23 cellular contexts compared by ENCODE assay signal in the genomic region with DNA sequence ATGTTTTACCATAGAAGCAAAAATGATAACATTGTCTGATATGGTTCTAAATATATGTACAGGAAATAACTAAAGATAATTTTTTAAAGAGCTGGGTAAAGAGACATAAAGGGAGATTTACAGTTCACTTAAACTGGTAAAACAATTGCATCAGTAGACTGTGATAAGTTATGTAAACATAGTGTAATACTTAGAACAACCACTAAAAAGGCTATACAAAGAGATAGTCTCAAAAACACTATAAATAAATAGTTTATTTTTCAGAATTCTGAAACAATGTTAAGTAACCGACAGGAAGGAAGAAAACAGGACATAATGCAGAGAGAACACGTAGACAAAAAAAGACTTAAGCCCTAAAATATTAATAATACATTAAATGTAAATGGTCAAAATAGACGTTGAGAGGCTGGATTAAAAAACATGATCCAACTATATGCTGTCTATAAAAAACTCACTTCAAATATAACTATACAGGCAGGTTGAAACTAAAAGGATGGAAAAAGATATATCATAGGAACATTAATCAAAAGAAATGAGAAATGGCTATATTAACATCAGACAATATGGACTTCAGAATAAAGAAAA.
"Had no signal": no experiment of that assay in that cellular context is flagged by ENCODE, and none has a peak within 500 bp of the region (broad histone marks: within the 10 kb centered on the region; RNA-seq: fewer than 3 reads in every experiment).

No MANE protein-coding gene starts in this region.

- H3K4me3 ChIP-seq: adrenal gland, ascending aorta, esophagus muscularis mucosa, lower lobe of right lung, neural progenitor cell, tibial artery had no signal

- H3K36me3 Mint-ChIP-seq: naive B cell, neural progenitor cell had no signal

- H3K9ac ChIP-seq: neural progenitor cell had no signal

- H3K9me3 Mint-ChIP-seq: activated T-helper 17 cell treated with anti-CD3 and anti-CD28 coated beads, Interleukin-2, amount 50 U/mL, for 72 hours; neural progenitor cell had no signal

- DNase-seq: activated CD4-positive, alpha-beta T cell treated with anti-CD3 and anti-CD28 coated beads for 1 hour; activated CD4-positive, alpha-beta T cell treated with anti-CD3 and anti-CD28 coated beads, Interleukin-2, amount 50 U/mL, for 1 hour; activated CD8-positive, alpha-beta T cell treated with anti-CD3 and anti-CD28 coated beads, Interleukin-2, amount 10 ng/mL, durations not matched to agents 7 days and 5 days; activated T-cell treated with anti-CD3 and anti-CD28 coated beads, Interleukin-2, amount 50 U/mL, for 1 hour; adrenal gland; brain microvascular endothelial cell; caudate nucleus; dermis blood vessel endothelial cell; effector memory CD4-positive, alpha-beta T cell; kidney; lower lobe of right lung; naive B cell; right cardiac atrium; stimulated activated CD4-positive, alpha-beta T cell treated with anti-CD3 and anti-CD28 coated beads, Interleukin-1b, Interleukin-23, amount 100 ng/mL, for 48 hours; stimulated activated naive CD8-positive, alpha-beta T cell treated with anti-CD3 and anti-CD28 coated beads, Interleukin-15, amount 100 ng/mL, for 72 hours; tibial artery; WERI-Rb-1 had no signal

- H3K27me3 Mint-ChIP-seq: activated naive CD8-positive, alpha-beta T cell had no signal

- H3K4me1 Mint-ChIP-seq: activated T-helper 17 cell treated with anti-CD3 and anti-CD28 coated beads, Interleukin-2, amount 50 U/mL, for 72 hours; naive B cell; neural progenitor cell had no signal

- H3K9me3 ChIP-seq: adrenal gland, ascending aorta, esophagus muscularis mucosa, lower lobe of right lung, tibial artery had no signal

- ATAC-seq: activated CD8-positive, alpha-beta T cell treated with anti-CD3 and anti-CD28 coated beads, Interleukin-2, amount 10 ng/mL, durations not matched to agents 7 days and 5 days; activated T-helper 17 cell treated with anti-CD3 and anti-CD28 coated beads, Interleukin-2, amount 50 U/mL, for 72 hours; left lobe of liver; lower lobe of right lung; right cardiac atrium; stimulated activated naive CD8-positive, alpha-beta T cell treated with anti-CD3 and anti-CD28 coated beads, Interleukin-15, amount 100 ng/mL, for 72 hours had no signal

- H3K4me2 ChIP-seq: neural progenitor cell had no signal

- H3K27ac Mint-ChIP-seq: activated CD8-positive, alpha-beta T cell treated with anti-CD3 and anti-CD28 coated beads, Interleukin-2, amount 10 ng/mL, durations not matched to agents 7 days and 5 days; activated naive CD8-positive, alpha-beta T cell; activated T-helper 17 cell treated with anti-CD3 and anti-CD28 coated beads, Interleukin-2, amount 50 U/mL, for 72 hours; naive B cell; neural progenitor cell; stimulated activated naive CD8-positive, alpha-beta T cell treated with anti-CD3 and anti-CD28 coated beads, Interleukin-15, amount 100 ng/mL, for 72 hours had no signal

- H3K4me3 Mint-ChIP-seq: activated CD8-positive, alpha-beta T cell treated with anti-CD3 and anti-CD28 coated beads, Interleukin-2, amount 10 ng/mL, durations not matched to agents 7 days and 5 days; activated naive CD8-positive, alpha-beta T cell; activated T-helper 17 cell treated with anti-CD3 and anti-CD28 coated beads, Interleukin-2, amount 50 U/mL, for 72 hours; naive B cell; neural progenitor cell; stimulated activated naive CD8-positive, alpha-beta T cell treated with anti-CD3 and anti-CD28 coated beads, Interleukin-15, amount 100 ng/mL, for 72 hours had no signal

- H3K4me1 ChIP-seq: adrenal gland, ascending aorta, esophagus muscularis mucosa, lower lobe of right lung, neural progenitor cell, tibial artery had no signal

- H3K36me3 ChIP-seq: adrenal gland, ascending aorta, brain microvascular endothelial cell, esophagus muscularis mucosa, lower lobe of right lung, neural progenitor cell, tibial artery, WERI-Rb-1 had no signal

- H2AFZ ChIP-seq: neural progenitor cell had no signal

- H3K27ac ChIP-seq: adrenal gland, ascending aorta, brain microvascular endothelial cell, esophagus muscularis mucosa, lower lobe of right lung, neural progenitor cell, tibial artery, WERI-Rb-1 had no signal

- H3K27me3 ChIP-seq: adrenal gland, ascending aorta, brain microvascular endothelial cell, esophagus muscularis mucosa, neural progenitor cell, tibial artery had no signal
